Comparison of ENCODE assay signal across 25 cellular contexts in the genomic region with DNA sequence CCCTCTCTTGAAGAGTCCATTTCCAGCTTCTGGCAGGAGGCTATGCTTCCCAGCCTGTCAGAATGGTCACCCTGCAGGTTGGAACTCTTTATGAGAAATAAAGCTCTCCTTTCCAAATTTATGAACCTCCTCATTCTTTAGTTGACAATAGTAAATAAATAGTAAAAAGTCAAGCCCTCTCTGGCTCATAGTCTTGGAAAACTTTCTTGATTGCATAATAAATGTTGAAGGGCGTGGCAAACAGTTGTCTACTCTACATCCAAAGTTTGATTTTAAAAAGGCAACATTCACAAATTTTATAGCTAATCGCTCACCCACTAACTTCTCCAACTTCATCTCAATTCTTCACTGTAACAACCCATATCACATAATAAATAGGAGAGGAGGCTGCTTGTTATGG. TPM values are rescaled to one million over a fixed set of nuclear protein-coding genes. Genes with fewer than 3 reads are reported as not detected.
DNase-seq lines count a peak whose midpoint lies in the region; ATAC-seq and TF ChIP-seq lines count a peak whose summit lies in the region.
"Had no signal": no experiment of that assay in that cellular context is flagged by ENCODE, and none has a peak within 500 bp of the region (broad histone marks: within the 10 kb centered on the region; RNA-seq: fewer than 3 reads in every experiment).

No MANE protein-coding gene starts in this region.

- H4K20me1 ChIP-seq in GM23338 (replicated peaks; ENCODE audit: insufficient read depth), result peaks cover 3% of the 10 kb centered on the region; the same call in 1 of the 2 replicates

- DNase-seq in CD14-positive monocyte (ENCODE audit: low spot score), result no peak
- DNase-seq in RWPE2 (ENCODE audit: low spot score), result no peak
- no peak for DNase-seq in esophagus squamous epithelium (lab: John Stamatoyannopoulos, UW)
- DNase-seq in mucosa of descending colon, result no peak
- DNase-seq in GM23338 (ENCODE audit: low spot score), result no peak
- DNase-seq in activated CD4-positive, alpha-beta memory T cell treated with anti-CD3 and anti-CD28 coated beads, Interleukin-2, amount 10 ng/mL, durations not matched to agents 7 days and 5 days, result no peak
- no peak for DNase-seq in activated T-cell treated with anti-CD3 and anti-CD28 coated beads for 4 hours
- DNase-seq: activated CD4-positive, alpha-beta T cell treated with anti-CD3 and anti-CD28 coated beads, Interleukin-2, amount 10 ng/mL, durations not matched to agents 24 days and 14 days; activated CD8-positive, alpha-beta memory T cell treated with anti-CD3 and anti-CD28 coated beads, Interleukin-2, amount 10 ng/mL, durations not matched to agents 7 days and 5 days; activated naive CD4-positive, alpha-beta T cell treated with anti-CD3 and anti-CD28 coated beads, Interleukin-2, amount 50 U/mL, for 16 hours; aorta; BE2C; DMS79; H7; Karpas-422; NCI-H1048; NCI-H187; NCI-H2171 treated with DMSO at 0.1 percent for 48 hours; NCI-H526; psoas muscle; upper lobe of right lung had no signal

- H3K27ac Mint-ChIP-seq in CD14-positive monocyte, result peak overlapping the region; percentile 66 to 93 (median 87)
- no peak overlapping the region for H3K27ac Mint-ChIP-seq in GM23338
- H3K27ac Mint-ChIP-seq in activated CD4-positive, alpha-beta memory T cell treated with anti-CD3 and anti-CD28 coated beads, Interleukin-2, amount 10 ng/mL, durations not matched to agents 7 days and 5 days, result no peak overlapping the region
- H3K27ac Mint-ChIP-seq: activated CD4-positive, alpha-beta T cell treated with anti-CD3 and anti-CD28 coated beads, Interleukin-2, amount 10 ng/mL, durations not matched to agents 24 days and 14 days; activated CD8-positive, alpha-beta memory T cell treated with anti-CD3 and anti-CD28 coated beads, Interleukin-2, amount 10 ng/mL, durations not matched to agents 7 days and 5 days had no signal

- POLR2A ChIA-PET in activated CD4-positive, alpha-beta memory T cell treated with anti-CD3 and anti-CD28 coated beads, Interleukin-2, amount 10 ng/mL, durations not matched to agents 7 days and 5 days (lab: Charles Lee), result no interaction called here

- no peaks in the 10 kb centered on the region for H3F3A ChIP-seq in GM23338 (replicated peaks; ENCODE audit: low read depth)

- H3K36me3 Mint-ChIP-seq in CD14-positive monocyte (peaks cover 0 to 15% of the 10 kb centered on the region in 2 donors), GM23338 (ENCODE audit: low read depth) (no peaks in the 10 kb centered on the region)
- peaks cover 12% of the 10 kb centered on the region for H3K36me3 Mint-ChIP-seq in activated CD4-positive, alpha-beta memory T cell treated with anti-CD3 and anti-CD28 coated beads, Interleukin-2, amount 10 ng/mL, durations not matched to agents 7 days and 5 days (ENCODE audit: low read depth)

- no peak overlapping the region for H3K4me2 ChIP-seq in GM23338

- TF ChIP-seq POLR2A in esophagus squamous epithelium (IDR thresholded peaks at IDR 0.05), result no peak

- H3K79me2 ChIP-seq in GM23338 (replicated peaks; ENCODE audit: insufficient read depth), result no peaks in the 10 kb centered on the region

- H3K36me3 ChIP-seq in RWPE2 (ENCODE audit: low read depth) (no peaks in the 10 kb centered on the region), esophagus squamous epithelium (no peaks in the 10 kb centered on the region), mucosa of descending colon (ENCODE audit: low read depth) (no peaks in the 10 kb centered on the region), GM23338 (ENCODE audit: insufficient read depth) (no peaks in the 10 kb centered on the region)
- H3K36me3 ChIP-seq: BE2C, upper lobe of right lung had no signal

- no peaks in the 10 kb centered on the region for H3K9me2 ChIP-seq in GM23338 (ENCODE audit: insufficient read depth)

- H3K27me3 Mint-ChIP-seq in CD14-positive monocyte (ENCODE audit: low read depth in 3 of 3) (peaks cover 0 to 2% (median 2%) of the 10 kb centered on the region in 3 donors), GM23338 (ENCODE audit: insufficient read depth, low read depth, poor library complexity) (peaks cover 1% of the 10 kb centered on the region)
- H3K27me3 Mint-ChIP-seq in activated CD4-positive, alpha-beta memory T cell treated with anti-CD3 and anti-CD28 coated beads, Interleukin-2, amount 10 ng/mL, durations not matched to agents 7 days and 5 days, result no peaks in the 10 kb centered on the region
- H3K27me3 Mint-ChIP-seq: activated CD4-positive, alpha-beta T cell treated with anti-CD3 and anti-CD28 coated beads, Interleukin-2, amount 10 ng/mL, durations not matched to agents 24 days and 14 days; activated CD8-positive, alpha-beta memory T cell treated with anti-CD3 and anti-CD28 coated beads, Interleukin-2, amount 10 ng/mL, durations not matched to agents 7 days and 5 days had no signal

- no peak for ATAC-seq in RWPE2 (ENCODE audit: low read depth)
- ATAC-seq in mucosa of descending colon, result peak; percentile 37
- no peak for ATAC-seq in GM18861 (IDR thresholded peaks at IDR 0.05; ENCODE audit: unreplicated experiment)
- no peak for ATAC-seq in GM23338
- ATAC-seq: activated CD8-positive, alpha-beta memory T cell treated with anti-CD3 and anti-CD28 coated beads, Interleukin-2, amount 10 ng/mL, durations not matched to agents 7 days and 5 days; psoas muscle; SK-N-SH treated with all-trans-retinoic acid at 6 μM for 48 hours had no signal

- CTCF ChIA-PET in activated CD4-positive, alpha-beta memory T cell treated with anti-CD3 and anti-CD28 coated beads, Interleukin-2, amount 10 ng/mL, durations not matched to agents 7 days and 5 days (lab: Charles Lee), result interaction anchor here (0.6 to 1.7 kb wide), 3 partner anchors 13 to 185 kb away, joined by 3 to 4 read pairs (median 4); no protein-coding TSS in a partner anchor

- H3K9me3 Mint-ChIP-seq in CD14-positive monocyte, result peaks cover 0 to 10% (median 0%) of the 10 kb centered on the region in 7 donors
- no peaks in the 10 kb centered on the region for H3K9me3 Mint-ChIP-seq in GM23338
- no peaks in the 10 kb centered on the region for H3K9me3 Mint-ChIP-seq in activated CD4-positive, alpha-beta memory T cell treated with anti-CD3 and anti-CD28 coated beads, Interleukin-2, amount 10 ng/mL, durations not matched to agents 7 days and 5 days

- intact Hi-C loops in CD14-positive monocyte (cut with micrococcal nuclease), result loop anchor here (5.0 kb wide), 1 partner anchor 57 kb away; no protein-coding TSS in a partner anchor
- intact Hi-C loops in esophagus squamous epithelium (cut with DNase I), result no loop called here
- intact Hi-C loops in mucosa of descending colon (cut with DNase I, micrococcal nuclease), result no loop called here

- H3K4me3 Mint-ChIP-seq in CD14-positive monocyte, result no peak overlapping the region
- H3K4me3 Mint-ChIP-seq in GM23338, result no peak overlapping the region
- no peak overlapping the region for H3K4me3 Mint-ChIP-seq in activated CD4-positive, alpha-beta memory T cell treated with anti-CD3 and anti-CD28 coated beads, Interleukin-2, amount 10 ng/mL, durations not matched to agents 7 days and 5 days
- H3K4me3 Mint-ChIP-seq: activated CD4-positive, alpha-beta T cell treated with anti-CD3 and anti-CD28 coated beads, Interleukin-2, amount 10 ng/mL, durations not matched to agents 24 days and 14 days; activated CD8-positive, alpha-beta memory T cell treated with anti-CD3 and anti-CD28 coated beads, Interleukin-2, amount 10 ng/mL, durations not matched to agents 7 days and 5 days had no signal

- 59 to 70% methylated on average over 2 of the region's 2 CpGs for WGBS in esophagus squamous epithelium, 2 donors

- H3K4me3 ChIP-seq in RWPE2 (ENCODE audit: severe bottlenecking) (no peak overlapping the region), esophagus squamous epithelium (no peak overlapping the region), mucosa of descending colon (no peak overlapping the region), GM23338 (no peak overlapping the region)
- H3K4me3 ChIP-seq: psoas muscle, upper lobe of right lung had no signal

- H3K9me3 ChIP-seq in RWPE2 (ENCODE audit: severe bottlenecking) (no peaks in the 10 kb centered on the region), esophagus squamous epithelium (no peaks in the 10 kb centered on the region), mucosa of descending colon (no peaks in the 10 kb centered on the region)
- H3K9me3 ChIP-seq: BE2C, psoas muscle, upper lobe of right lung had no signal

- no peaks in the 10 kb centered on the region for H3K27me3 ChIP-seq in RWPE2 (ENCODE audit: insufficient read depth, poor library complexity, severe bottlenecking)
- no peaks in the 10 kb centered on the region for H3K27me3 ChIP-seq in esophagus squamous epithelium
- no peaks in the 10 kb centered on the region for H3K27me3 ChIP-seq in GM23338 (ENCODE audit: insufficient read depth)
- H3K27me3 ChIP-seq: BE2C, upper lobe of right lung had no signal

- H3K27ac ChIP-seq in RWPE2 (ENCODE audit: poor library complexity, severe bottlenecking) (peak overlapping the region; percentile 99), esophagus squamous epithelium (peak overlapping the region; percentile 68 to 86 (median 80)), GM23338 (ENCODE audit: low read depth) (no peak overlapping the region)
- H3K27ac ChIP-seq: upper lobe of right lung, VCaP had no signal

- no peak for TF ChIP-seq CTCF in CD14-positive monocyte (IDR thresholded peaks at IDR 0.05)
- TF ChIP-seq CTCF in RWPE2 (IDR thresholded peaks at IDR 0.05; ENCODE audit: poor library complexity, severe bottlenecking), result no peak
- no peak for TF ChIP-seq CTCF in esophagus squamous epithelium (IDR thresholded peaks at IDR 0.05)
- TF ChIP-seq CTCF in mucosa of descending colon (IDR thresholded peaks at IDR 0.05), result no peak
- TF ChIP-seq CTCF in GM23338 (conservative IDR thresholded peaks at IDR 0.05; ENCODE audit: low read depth in 2 of 2), result no peak

- H3K4me1 ChIP-seq in RWPE2 (ENCODE audit: insufficient read depth, poor library complexity, severe bottlenecking) (peaks cover 33% of the 10 kb centered on the region), esophagus squamous epithelium (peaks cover 6 to 27% (median 21%) of the 10 kb centered on the region in 3 donors), mucosa of descending colon (ENCODE audit: low read depth) (peaks cover 6% of the 10 kb centered on the region), GM23338 (ENCODE audit: insufficient read depth) (no peaks in the 10 kb centered on the region)
- H3K4me1 ChIP-seq: BE2C had no signal

- H3K4me1 Mint-ChIP-seq in CD14-positive monocyte (peaks cover 37% of the 10 kb centered on the region), GM23338 (no peaks in the 10 kb centered on the region)
- peaks cover 24% of the 10 kb centered on the region for H3K4me1 Mint-ChIP-seq in activated CD4-positive, alpha-beta memory T cell treated with anti-CD3 and anti-CD28 coated beads, Interleukin-2, amount 10 ng/mL, durations not matched to agents 7 days and 5 days

- H2AFZ ChIP-seq in GM23338, result no peak overlapping the region

RNA-seq across cellular contexts. Expression of a gene that starts 58.8 kb away (rescaled TPM):
- polyA plus RNA-seq in CD14-positive monocyte (under 1 TPM in 1 of 2 donors, not detected in 1; 0.13 TPM), GM23338 (2016; fragmentation: Nextera tagmentation; extraction: Ambion mirVana) (4.1 and 6.7 TPM in 2 replicates)
- total RNA-seq in esophagus squamous epithelium (1 to 10 TPM in 3 of 4 donors, under 1 TPM in 1; 0.61 to 2.9 (median 1.3) TPM), mucosa of descending colon (1 to 10 TPM in 2 of 3 donors, under 1 TPM in 1; 0.84 to 2.7 (median 1.1) TPM)
- total RNA-seq in GM23338 (2014; rRNA removed; shearing (Covaris generic)), result 9.0 and 14.6 TPM in 2 replicates
- total RNA-seq in activated CD4-positive, alpha-beta memory T cell treated with anti-CD3 and anti-CD28 coated beads, Interleukin-2, amount 10 ng/mL, durations not matched to agents 7 days and 5 days, result 1 to 10 TPM; 6.6 to 7.0 TPM
- total RNA-seq: A673 had no signal

Comparison
In these comparisons a context has a peak if more than half of its experiments do, and no peak if none do; other contexts are left out.
1. H3K27ac Mint-ChIP-seq: peak in CD14-positive monocyte (7 of 7); none in GM23338 (single experiment) and activated CD4-positive, alpha-beta memory T cell treated with anti-CD3 and anti-CD28 coated beads, Interleukin-2, amount 10 ng/mL, durations not matched to agents 7 days and 5 days (single experiment).
2. intact Hi-C loops: an anchor here in CD14-positive monocyte (5.0 kb wide); none called in esophagus squamous epithelium and mucosa of descending colon.